16 cellular contexts compared by ENCODE assay signal in the genomic region with DNA sequence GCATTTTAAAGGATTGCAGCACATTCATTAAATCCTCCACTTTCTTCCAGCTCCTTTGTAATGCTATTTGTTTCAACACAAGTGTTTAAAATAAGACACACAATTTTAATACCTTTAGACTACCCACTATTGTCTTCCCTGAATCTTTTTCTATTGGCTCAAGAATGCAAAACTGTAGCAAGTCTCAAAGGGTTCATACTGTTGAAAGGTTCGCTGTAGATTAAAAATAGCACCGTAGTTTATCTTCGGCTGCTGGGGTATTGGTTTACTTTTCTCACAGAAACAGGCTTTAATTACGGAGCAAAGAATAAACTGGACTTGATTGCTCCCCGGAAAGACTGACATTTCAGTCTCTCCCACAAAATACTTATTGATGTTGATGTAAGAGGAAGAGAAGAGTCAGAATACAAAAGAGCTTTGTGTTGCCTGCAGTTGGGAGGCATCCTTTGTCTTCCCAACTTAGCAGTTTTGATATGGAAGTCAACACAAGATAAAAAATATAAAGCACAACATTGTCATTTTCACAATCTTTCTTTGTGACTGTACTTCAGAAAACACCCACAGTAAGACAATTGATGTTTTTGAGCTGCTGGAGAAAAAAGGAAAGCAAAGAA.
A peak's percentile ranks its signal among the peaks of the same experiment; 100 is the strongest.
DNase-seq lines count a peak whose midpoint lies in the region; ATAC-seq and TF ChIP-seq lines count a peak whose summit lies in the region.
"Had no signal": no experiment of that assay in that cellular context is flagged by ENCODE, and none has a peak within 500 bp of the region (broad histone marks: within the 10 kb centered on the region; RNA-seq: fewer than 3 reads in every experiment).

No MANE protein-coding gene starts in this region.

- H3K27ac Mint-ChIP-seq in T-helper 2 cell treated with Interferon-gamma antibody and Interleukin-4, amounts not matched to agents 5 μg/mL and 100 μg/mL, for 36 hours: no peak overlapping the region
- H3K27ac Mint-ChIP-seq: memory B cell had no signal

- H3K9me3 ChIP-seq in hepatocyte (ENCODE audit: low read depth): no peaks in the 10 kb centered on the region
- H3K9me3 ChIP-seq: ovary had no signal

- no peak for DNase-seq in T-helper 2 cell treated with Interferon-gamma antibody and Interleukin-4, amounts not matched to agents 5 μg/mL and 100 μg/mL, for 36 hours (ENCODE audit: low spot score)
- DNase-seq in T-helper 2 cell (no peak), NCI-H748 (lab: John Stamatoyannopoulos, UW; ENCODE audit: unreplicated experiment) (peak; percentile 80), hepatocyte (ENCODE audit: low spot score) (no peak), substantia nigra (lab: John Stamatoyannopoulos, UW) (peak in 9 of 49 donors; percentile 1 to 39 (median 10)), DMS79 (lab: John Stamatoyannopoulos, UW) (no peak)
- DNase-seq: activated effector memory CD4-positive, alpha-beta T cell treated with anti-CD3 and anti-CD28 coated beads, Interleukin-2, amount 50 U/mL, for 16 hours; central memory CD4-positive, alpha-beta T cell; KBM-7; NCI-H187 treated with DMSO at 0.1 percent for 48 hours; ovary; PC-3 had no signal

- H3K27me3 ChIP-seq in hepatocyte: no peaks in the 10 kb centered on the region
- H3K27me3 ChIP-seq: ovary had no signal

- peaks cover 2% of the 10 kb centered on the region for H3K27me3 Mint-ChIP-seq in T-helper 2 cell treated with Interferon-gamma antibody and Interleukin-4, amounts not matched to agents 5 μg/mL and 100 μg/mL, for 36 hours (ENCODE audit: low read depth)
- H3K27me3 Mint-ChIP-seq: memory B cell had no signal

- peak overlapping the region; percentile 19 for H3K4me3 Mint-ChIP-seq in T-helper 2 cell treated with Interferon-gamma antibody and Interleukin-4, amounts not matched to agents 5 μg/mL and 100 μg/mL, for 36 hours

- no peak for TF ChIP-seq CTCF in hepatocyte (IDR thresholded peaks at IDR 0.05; ENCODE audit: poor library complexity)

- ATAC-seq in GM18861 (IDR thresholded peaks at IDR 0.05; ENCODE audit: unreplicated experiment) (no peak), GM21515 (IDR thresholded peaks at IDR 0.05; ENCODE audit: unreplicated experiment) (no peak)
- ATAC-seq: PC-3 had no signal

- no peaks in the 10 kb centered on the region for H3K9me2 ChIP-seq in hepatocyte (replicated peaks; ENCODE audit: insufficient read depth)

- H3K4me1 Mint-ChIP-seq in T-helper 2 cell treated with Interferon-gamma antibody and Interleukin-4, amounts not matched to agents 5 μg/mL and 100 μg/mL, for 36 hours (ENCODE audit: low read depth): peaks cover 35% of the 10 kb centered on the region

- peak overlapping the region; percentile 46 for H2AFZ ChIP-seq in hepatocyte

- peak overlapping the region; percentile 49 for H3K4me2 ChIP-seq in hepatocyte

- H3K36me3 ChIP-seq in hepatocyte (replicated peaks; ENCODE audit: insufficient read depth, low read depth): no peaks in the 10 kb centered on the region
- H3K36me3 ChIP-seq: ovary had no signal

- no peaks in the 10 kb centered on the region for H3K4me1 ChIP-seq in hepatocyte (ENCODE audit: insufficient read depth)

- H3K27ac ChIP-seq in hepatocyte: peak overlapping the region; percentile 1
- peak overlapping the region; percentile 94 for H3K27ac ChIP-seq in substantia nigra (ENCODE audit: low read depth, low read length, poor library complexity, severe bottlenecking)
- H3K27ac ChIP-seq: ovary had no signal

- WGBS in hepatocyte (ENCODE audit: low lambda C conversion rate, missing lambda C conversion rate): 33% methylated on average over 5 of the region's 5 CpGs

- H3K4me3 ChIP-seq in hepatocyte: no peak overlapping the region
- H3K4me3 ChIP-seq: GM12878, ovary had no signal

- H4K20me1 ChIP-seq in hepatocyte (ENCODE audit: insufficient read depth, poor library complexity, severe bottlenecking): no peaks in the 10 kb centered on the region

- H3K36me3 Mint-ChIP-seq in T-helper 2 cell treated with Interferon-gamma antibody and Interleukin-4, amounts not matched to agents 5 μg/mL and 100 μg/mL, for 36 hours (ENCODE audit: low read depth): peaks cover 19% of the 10 kb centered on the region
- H3K36me3 Mint-ChIP-seq: memory B cell had no signal

- H3K9me3 Mint-ChIP-seq in T-helper 2 cell treated with Interferon-gamma antibody and Interleukin-4, amounts not matched to agents 5 μg/mL and 100 μg/mL, for 36 hours: peaks cover 4% of the 10 kb centered on the region
- H3K9me3 Mint-ChIP-seq: memory B cell had no signal

- H3K79me2 ChIP-seq in hepatocyte: no peaks in the 10 kb centered on the region
